In genomic region chr5:3214838-3215374, GRCh38 we compare ENCODE assay signal across 29 cellular contexts.
"Had no signal": no experiment of that assay in that cellular context is flagged by ENCODE, and none has a peak within 500 bp of the region (broad histone marks: within the 10 kb centered on the region; RNA-seq: fewer than 3 reads in every experiment).

No MANE protein-coding gene starts in this region.

- H3K27ac Mint-ChIP-seq: naive thymus-derived CD8-positive, alpha-beta T cell; nephron; progenitor cell of endocrine pancreas; stimulated activated naive B cell treated with anti-CD40 and anti-IgM and Interleukin-4, amounts not matched to agents 10 μg/mL and 1 μg/mL and 100 μg/mL, for 72 hours had no signal

- H3K4me3 ChIP-seq: left lung, lower lobe of right lung, ovary, skin epidermis, suprapubic skin, thoracic aorta, tibial artery, upper lobe of right lung had no signal

- H3K4me1 ChIP-seq: left lung, lower lobe of right lung, suprapubic skin, tibial artery, upper lobe of right lung had no signal

- H3K9me3 Mint-ChIP-seq: nephron, neural crest cell had no signal

- H3K27me3 Mint-ChIP-seq: naive thymus-derived CD8-positive, alpha-beta T cell; stimulated activated naive B cell treated with anti-CD40 and anti-IgM and Interleukin-4, amounts not matched to agents 10 μg/mL and 1 μg/mL and 100 μg/mL, for 72 hours had no signal

- H3K36me3 ChIP-seq: left lung, lower lobe of right lung, neutrophil, ovary, suprapubic skin, thoracic aorta, tibial artery, upper lobe of right lung had no signal

- H3K9me3 ChIP-seq: left lung, lower lobe of right lung, neutrophil, ovary, suprapubic skin, thoracic aorta, tibial artery, upper lobe of right lung had no signal

- FAIRE-seq: keratinocyte, urothelium cell line had no signal

- H3K27ac ChIP-seq: left lung, lower lobe of right lung, neutrophil, ovary, skin epidermis, suprapubic skin, thoracic aorta, tibial artery, upper lobe of right lung had no signal

- H3K36me3 Mint-ChIP-seq: naive thymus-derived CD8-positive, alpha-beta T cell; stimulated activated naive B cell treated with anti-CD40 and anti-IgM and Interleukin-4, amounts not matched to agents 10 μg/mL and 1 μg/mL and 100 μg/mL, for 72 hours had no signal

- H3K27me3 ChIP-seq: left lung, neutrophil, ovary, tibial artery, upper lobe of right lung had no signal

- H3K4me1 Mint-ChIP-seq: naive thymus-derived CD8-positive, alpha-beta T cell; nephron; neural crest cell; stimulated activated naive B cell treated with anti-CD40 and anti-IgM and Interleukin-4, amounts not matched to agents 10 μg/mL and 1 μg/mL and 100 μg/mL, for 72 hours had no signal

- DNase-seq: hippocampal formation; left colon; lower lobe of right lung; mammary epithelial cell; mesenchymal stem cell; naive thymus-derived CD8-positive, alpha-beta T cell; occipital lobe; ovary; retina; right cardiac atrium; stimulated activated CD4-positive, alpha-beta T cell treated with anti-CD3 and anti-CD28 coated beads, Interleukin-12 subunit alpha, Interleukin-12 subunit beta, amount 100 ng/mL, for 4 hours; stimulated activated CD4-positive, alpha-beta T cell treated with anti-CD3 and anti-CD28 coated beads, Interleukin-15, amount 100 ng/mL, for 24 hours; stimulated activated CD4-positive, alpha-beta T cell treated with anti-CD3 and anti-CD28 coated beads, Interleukin-2, amount 100 ng/mL, for 24 hours; stimulated activated CD4-positive, alpha-beta T cell treated with anti-CD3 and anti-CD28 coated beads, Interleukin-4, amount 100 ng/mL, for 1 hour; stimulated activated naive B cell treated with anti-CD40 and anti-IgM and Interleukin-4, amounts not matched to agents 10 μg/mL and 1 μg/mL and 100 μg/mL, for 72 hours; stimulated activated naive CD8-positive, alpha-beta T cell treated with anti-CD3 and anti-CD28 coated beads, Interleukin-15, Interleukin-2, amounts not matched to agents 100 U/mL and 50 U/mL, for 24 hours; tibial artery; trophoblast cell; upper lobe of right lung had no signal

- H3K4me3 Mint-ChIP-seq: naive thymus-derived CD8-positive, alpha-beta T cell; nephron; neural crest cell; stimulated activated naive B cell treated with anti-CD40 and anti-IgM and Interleukin-4, amounts not matched to agents 10 μg/mL and 1 μg/mL and 100 μg/mL, for 72 hours had no signal
